ENCODE assay signal across 1 cellular context in the genomic region with DNA sequence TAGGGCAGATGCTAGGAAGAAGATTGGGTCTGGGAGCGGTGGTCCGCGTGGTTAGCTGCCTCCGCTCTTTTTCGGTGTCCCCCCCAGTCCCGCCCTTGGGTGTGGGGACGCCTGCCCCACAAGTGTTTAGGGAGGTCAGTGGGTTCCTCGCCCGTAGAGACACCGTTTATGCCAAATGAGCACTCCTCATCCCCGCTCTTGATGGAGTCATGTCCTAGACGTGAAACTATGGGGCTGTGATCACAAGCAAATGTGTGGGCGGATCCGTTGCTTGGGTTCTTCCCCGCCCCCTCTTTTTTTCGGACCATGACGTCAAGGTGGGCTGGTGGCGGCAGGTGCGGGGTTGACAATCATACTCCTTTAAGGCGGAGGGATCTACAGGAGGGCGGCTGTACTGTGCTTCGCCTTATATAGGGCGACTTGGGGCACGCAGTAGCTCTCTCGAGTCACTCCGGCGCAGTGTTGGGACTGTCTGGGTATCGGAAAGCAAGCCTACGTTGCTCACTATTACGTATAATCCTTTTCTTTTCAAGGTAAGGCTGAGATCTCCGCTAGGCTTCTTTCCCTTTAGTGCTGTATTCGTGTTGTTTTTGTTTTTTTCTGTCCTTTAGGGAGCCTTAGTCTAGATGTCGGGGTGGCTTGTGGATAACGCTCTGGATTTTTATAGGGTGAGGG.
A peak's percentile ranks its signal among the peaks of the same experiment; 100 is the strongest.
TF ChIP-seq lines count a peak whose summit lies in the region.

A gene (plus strand): TSS at position 439 of the 675 bp plus-strand sequence. CDS start 1,529 bp downstream, outside the sequence.

TF ChIP-seq in HepG2, 621 proteins besides CTCF, POLR2A, EP300 and RAD21 (continued from another document and continues in another):
- TF ChIP-seq, protein P1, sequence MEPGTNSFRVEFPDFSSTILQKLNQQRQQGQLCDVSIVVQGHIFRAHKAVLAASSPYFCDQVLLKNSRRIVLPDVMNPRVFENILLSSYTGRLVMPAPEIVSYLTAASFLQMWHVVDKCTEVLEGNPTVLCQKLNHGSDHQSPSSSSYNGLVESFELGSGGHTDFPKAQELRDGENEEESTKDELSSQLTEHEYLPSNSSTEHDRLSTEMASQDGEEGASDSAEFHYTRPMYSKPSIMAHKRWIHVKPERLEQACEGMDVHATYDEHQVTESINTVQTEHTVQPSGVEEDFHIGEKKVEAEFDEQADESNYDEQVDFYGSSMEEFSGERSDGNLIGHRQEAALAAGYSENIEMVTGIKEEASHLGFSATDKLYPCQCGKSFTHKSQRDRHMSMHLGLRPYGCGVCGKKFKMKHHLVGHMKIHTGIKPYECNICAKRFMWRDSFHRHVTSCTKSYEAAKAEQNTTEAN (CRISPR knock-in tag; conservative IDR thresholded peaks at IDR 0.05), result peak; percentile 73; the same call in 1 of the 2 replicates
- TF ChIP-seq, protein P2, sequence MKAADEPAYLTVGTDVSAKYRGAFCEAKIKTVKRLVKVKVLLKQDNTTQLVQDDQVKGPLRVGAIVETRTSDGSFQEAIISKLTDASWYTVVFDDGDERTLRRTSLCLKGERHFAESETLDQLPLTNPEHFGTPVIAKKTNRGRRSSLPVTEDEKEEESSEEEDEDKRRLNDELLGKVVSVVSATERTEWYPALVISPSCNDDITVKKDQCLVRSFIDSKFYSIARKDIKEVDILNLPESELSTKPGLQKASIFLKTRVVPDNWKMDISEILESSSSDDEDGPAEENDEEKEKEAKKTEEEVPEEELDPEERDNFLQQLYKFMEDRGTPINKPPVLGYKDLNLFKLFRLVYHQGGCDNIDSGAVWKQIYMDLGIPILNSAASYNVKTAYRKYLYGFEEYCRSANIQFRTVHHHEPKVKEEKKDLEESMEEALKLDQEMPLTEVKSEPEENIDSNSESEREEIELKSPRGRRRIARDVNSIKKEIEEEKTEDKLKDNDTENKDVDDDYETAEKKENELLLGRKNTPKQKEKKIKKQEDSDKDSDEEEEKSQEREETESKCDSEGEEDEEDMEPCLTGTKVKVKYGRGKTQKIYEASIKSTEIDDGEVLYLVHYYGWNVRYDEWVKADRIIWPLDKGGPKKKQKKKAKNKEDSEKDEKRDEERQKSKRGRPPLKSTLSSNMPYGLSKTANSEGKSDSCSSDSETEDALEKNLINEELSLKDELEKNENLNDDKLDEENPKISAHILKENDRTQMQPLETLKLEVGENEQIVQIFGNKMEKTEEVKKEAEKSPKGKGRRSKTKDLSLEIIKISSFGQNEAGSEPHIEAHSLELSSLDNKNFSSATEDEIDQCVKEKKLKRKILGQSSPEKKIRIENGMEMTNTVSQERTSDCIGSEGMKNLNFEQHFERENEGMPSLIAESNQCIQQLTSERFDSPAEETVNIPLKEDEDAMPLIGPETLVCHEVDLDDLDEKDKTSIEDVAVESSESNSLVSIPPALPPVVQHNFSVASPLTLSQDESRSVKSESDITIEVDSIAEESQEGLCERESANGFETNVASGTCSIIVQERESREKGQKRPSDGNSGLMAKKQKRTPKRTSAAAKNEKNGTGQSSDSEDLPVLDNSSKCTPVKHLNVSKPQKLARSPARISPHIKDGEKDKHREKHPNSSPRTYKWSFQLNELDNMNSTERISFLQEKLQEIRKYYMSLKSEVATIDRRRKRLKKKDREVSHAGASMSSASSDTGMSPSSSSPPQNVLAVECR (CRISPR knock-in tag; IDR thresholded peaks at IDR 0.05; ENCODE audit: borderline replicate concordance), result peak; percentile 62; the same call in 1 of the 2 replicates
- peak; percentile 66 for TF ChIP-seq ZNF12 (CRISPR knock-in tag; IDR thresholded peaks at IDR 0.05)
- peak; percentile 75; the same call in 1 of the 2 replicates for TF ChIP-seq TOPORS (CRISPR knock-in tag; IDR thresholded peaks at IDR 0.05)
- TF ChIP-seq KDM5B (CRISPR knock-in tag; IDR thresholded peaks at IDR 0.05; ENCODE audit: borderline replicate concordance), result no peak
- TF ChIP-seq, protein P3, sequence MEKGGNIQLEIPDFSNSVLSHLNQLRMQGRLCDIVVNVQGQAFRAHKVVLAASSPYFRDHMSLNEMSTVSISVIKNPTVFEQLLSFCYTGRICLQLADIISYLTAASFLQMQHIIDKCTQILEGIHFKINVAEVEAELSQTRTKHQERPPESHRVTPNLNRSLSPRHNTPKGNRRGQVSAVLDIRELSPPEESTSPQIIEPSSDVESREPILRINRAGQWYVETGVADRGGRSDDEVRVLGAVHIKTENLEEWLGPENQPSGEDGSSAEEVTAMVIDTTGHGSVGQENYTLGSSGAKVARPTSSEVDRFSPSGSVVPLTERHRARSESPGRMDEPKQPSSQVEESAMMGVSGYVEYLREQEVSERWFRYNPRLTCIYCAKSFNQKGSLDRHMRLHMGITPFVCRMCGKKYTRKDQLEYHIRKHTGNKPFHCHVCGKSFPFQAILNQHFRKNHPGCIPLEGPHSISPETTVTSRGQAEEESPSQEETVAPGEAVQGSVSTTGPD (CRISPR knock-in tag; IDR thresholded peaks at IDR 0.05), result no peak
- TF ChIP-seq, protein P4, sequence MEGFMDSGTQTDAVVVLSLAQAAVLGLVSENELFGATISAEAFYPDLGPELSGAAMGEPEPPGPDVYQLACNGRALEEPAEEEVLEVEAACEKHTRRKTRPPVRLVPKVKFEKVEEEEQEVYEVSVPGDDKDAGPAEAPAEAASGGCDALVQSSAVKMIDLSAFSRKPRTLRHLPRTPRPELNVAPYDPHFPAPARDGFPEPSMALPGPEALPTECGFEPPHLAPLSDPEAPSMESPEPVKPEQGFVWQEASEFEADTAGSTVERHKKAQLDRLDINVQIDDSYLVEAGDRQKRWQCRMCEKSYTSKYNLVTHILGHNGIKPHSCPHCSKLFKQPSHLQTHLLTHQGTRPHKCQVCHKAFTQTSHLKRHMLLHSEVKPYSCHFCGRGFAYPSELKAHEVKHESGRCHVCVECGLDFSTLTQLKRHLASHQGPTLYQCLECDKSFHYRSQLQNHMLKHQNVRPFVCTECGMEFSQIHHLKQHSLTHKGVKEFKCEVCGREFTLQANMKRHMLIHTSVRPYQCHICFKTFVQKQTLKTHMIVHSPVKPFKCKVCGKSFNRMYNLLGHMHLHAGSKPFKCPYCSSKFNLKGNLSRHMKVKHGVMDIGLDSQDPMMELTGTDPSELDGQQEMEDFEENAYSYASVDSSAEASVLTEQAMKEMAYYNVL (CRISPR knock-in tag; IDR thresholded peaks at IDR 0.05; ENCODE audit: borderline replicate concordance), result no peak
- TF ChIP-seq RBFOX2 (IDR thresholded peaks at IDR 0.05; ENCODE audit: low read depth, low read length), result peak; percentile 2; the same call in 1 of the 2 replicates
- no peak for TF ChIP-seq PAF1 (CRISPR knock-in tag; IDR thresholded peaks at IDR 0.05)
- TF ChIP-seq FOXK1 (CRISPR knock-in tag; IDR thresholded peaks at IDR 0.05; ENCODE audit: borderline replicate concordance, low read depth), result peak; percentile 68; the same call in 1 of the 2 replicates
- peak; percentile 79; the same call in 1 of the 2 replicates for TF ChIP-seq KLF12 (CRISPR knock-in tag; IDR thresholded peaks at IDR 0.05; ENCODE audit: borderline replicate concordance)
- TF ChIP-seq, protein P5, sequence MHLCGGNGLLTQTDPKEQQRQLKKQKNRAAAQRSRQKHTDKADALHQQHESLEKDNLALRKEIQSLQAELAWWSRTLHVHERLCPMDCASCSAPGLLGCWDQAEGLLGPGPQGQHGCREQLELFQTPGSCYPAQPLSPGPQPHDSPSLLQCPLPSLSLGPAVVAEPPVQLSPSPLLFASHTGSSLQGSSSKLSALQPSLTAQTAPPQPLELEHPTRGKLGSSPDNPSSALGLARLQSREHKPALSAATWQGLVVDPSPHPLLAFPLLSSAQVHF (CRISPR knock-in tag; IDR thresholded peaks at IDR 0.05), result no peak
- TF ChIP-seq, protein P6, sequence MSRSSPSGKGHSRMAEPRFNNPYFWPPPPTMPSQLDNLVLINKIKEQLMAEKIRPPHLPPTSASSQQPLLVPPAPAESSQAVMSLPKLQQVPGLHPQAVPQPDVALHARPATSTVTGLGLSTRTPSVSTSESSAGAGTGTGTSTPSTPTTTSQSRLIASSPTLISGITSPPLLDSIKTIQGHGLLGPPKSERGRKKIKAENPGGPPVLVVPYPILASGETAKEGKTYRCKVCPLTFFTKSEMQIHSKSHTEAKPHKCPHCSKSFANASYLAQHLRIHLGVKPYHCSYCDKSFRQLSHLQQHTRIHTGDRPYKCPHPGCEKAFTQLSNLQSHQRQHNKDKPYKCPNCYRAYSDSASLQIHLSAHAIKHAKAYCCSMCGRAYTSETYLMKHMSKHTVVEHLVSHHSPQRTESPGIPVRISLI (CRISPR knock-in tag; IDR thresholded peaks at IDR 0.05; ENCODE audit: borderline replicate concordance), result peak; percentile 71; the same call in 1 of the 2 replicates
- TF ChIP-seq, protein P7, sequence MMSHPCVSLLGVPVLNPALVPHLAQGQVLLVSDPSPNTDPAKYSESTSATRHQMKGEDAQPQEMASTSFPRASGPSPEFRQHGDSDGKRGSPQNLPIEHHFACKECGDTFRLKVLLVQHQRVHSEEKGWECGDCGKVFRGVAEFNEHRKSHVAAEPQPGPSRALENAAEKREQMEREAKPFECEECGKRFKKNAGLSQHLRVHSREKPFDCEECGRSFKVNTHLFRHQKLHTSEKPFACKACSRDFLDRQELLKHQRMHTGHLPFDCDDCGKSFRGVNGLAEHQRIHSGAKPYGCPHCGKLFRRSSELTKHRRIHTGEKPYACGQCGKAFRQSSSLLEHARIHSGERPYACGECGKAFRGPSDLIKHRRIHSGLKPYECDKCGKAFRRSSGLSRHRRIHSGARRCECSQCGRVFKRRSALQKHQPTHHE (CRISPR knock-in tag; IDR thresholded peaks at IDR 0.05; ENCODE audit: borderline replicate concordance), result peak; percentile 87
- TF ChIP-seq, protein P8, sequence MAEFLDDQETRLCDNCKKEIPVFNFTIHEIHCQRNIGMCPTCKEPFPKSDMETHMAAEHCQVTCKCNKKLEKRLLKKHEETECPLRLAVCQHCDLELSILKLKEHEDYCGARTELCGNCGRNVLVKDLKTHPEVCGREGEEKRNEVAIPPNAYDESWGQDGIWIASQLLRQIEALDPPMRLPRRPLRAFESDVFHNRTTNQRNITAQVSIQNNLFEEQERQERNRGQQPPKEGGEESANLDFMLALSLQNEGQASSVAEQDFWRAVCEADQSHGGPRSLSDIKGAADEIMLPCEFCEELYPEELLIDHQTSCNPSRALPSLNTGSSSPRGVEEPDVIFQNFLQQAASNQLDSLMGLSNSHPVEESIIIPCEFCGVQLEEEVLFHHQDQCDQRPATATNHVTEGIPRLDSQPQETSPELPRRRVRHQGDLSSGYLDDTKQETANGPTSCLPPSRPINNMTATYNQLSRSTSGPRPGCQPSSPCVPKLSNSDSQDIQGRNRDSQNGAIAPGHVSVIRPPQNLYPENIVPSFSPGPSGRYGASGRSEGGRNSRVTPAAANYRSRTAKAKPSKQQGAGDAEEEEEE (CRISPR knock-in tag; IDR thresholded peaks at IDR 0.05; ENCODE audit: borderline replicate concordance), result no peak
- TF ChIP-seq ZBTB7A (CRISPR knock-in tag; IDR thresholded peaks at IDR 0.05), result peak; percentile 60; the same call in 1 of the 2 replicates
- TF ChIP-seq, protein P9, sequence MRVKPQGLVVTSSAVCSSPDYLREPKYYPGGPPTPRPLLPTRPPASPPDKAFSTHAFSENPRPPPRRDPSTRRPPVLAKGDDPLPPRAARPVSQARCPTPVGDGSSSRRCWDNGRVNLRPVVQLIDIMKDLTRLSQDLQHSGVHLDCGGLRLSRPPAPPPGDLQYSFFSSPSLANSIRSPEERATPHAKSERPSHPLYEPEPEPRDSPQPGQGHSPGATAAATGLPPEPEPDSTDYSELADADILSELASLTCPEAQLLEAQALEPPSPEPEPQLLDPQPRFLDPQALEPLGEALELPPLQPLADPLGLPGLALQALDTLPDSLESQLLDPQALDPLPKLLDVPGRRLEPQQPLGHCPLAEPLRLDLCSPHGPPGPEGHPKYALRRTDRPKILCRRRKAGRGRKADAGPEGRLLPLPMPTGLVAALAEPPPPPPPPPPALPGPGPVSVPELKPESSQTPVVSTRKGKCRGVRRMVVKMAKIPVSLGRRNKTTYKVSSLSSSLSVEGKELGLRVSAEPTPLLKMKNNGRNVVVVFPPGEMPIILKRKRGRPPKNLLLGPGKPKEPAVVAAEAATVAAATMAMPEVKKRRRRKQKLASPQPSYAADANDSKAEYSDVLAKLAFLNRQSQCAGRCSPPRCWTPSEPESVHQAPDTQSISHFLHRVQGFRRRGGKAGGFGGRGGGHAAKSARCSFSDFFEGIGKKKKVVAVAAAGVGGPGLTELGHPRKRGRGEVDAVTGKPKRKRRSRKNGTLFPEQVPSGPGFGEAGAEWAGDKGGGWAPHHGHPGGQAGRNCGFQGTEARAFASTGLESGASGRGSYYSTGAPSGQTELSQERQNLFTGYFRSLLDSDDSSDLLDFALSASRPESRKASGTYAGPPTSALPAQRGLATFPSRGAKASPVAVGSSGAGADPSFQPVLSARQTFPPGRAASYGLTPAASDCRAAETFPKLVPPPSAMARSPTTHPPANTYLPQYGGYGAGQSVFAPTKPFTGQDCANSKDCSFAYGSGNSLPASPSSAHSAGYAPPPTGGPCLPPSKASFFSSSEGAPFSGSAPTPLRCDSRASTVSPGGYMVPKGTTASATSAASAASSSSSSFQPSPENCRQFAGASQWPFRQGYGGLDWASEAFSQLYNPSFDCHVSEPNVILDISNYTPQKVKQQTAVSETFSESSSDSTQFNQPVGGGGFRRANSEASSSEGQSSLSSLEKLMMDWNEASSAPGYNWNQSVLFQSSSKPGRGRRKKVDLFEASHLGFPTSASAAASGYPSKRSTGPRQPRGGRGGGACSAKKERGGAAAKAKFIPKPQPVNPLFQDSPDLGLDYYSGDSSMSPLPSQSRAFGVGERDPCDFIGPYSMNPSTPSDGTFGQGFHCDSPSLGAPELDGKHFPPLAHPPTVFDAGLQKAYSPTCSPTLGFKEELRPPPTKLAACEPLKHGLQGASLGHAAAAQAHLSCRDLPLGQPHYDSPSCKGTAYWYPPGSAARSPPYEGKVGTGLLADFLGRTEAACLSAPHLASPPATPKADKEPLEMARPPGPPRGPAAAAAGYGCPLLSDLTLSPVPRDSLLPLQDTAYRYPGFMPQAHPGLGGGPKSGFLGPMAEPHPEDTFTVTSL (CRISPR knock-in tag; IDR thresholded peaks at IDR 0.05; ENCODE audit: borderline replicate concordance), result no peak
- TF ChIP-seq THYN1 (CRISPR knock-in tag; IDR thresholded peaks at IDR 0.05; ENCODE audit: borderline replicate concordance, low read depth), result no peak
- peak; percentile 86 for TF ChIP-seq CREM (IDR thresholded peaks at IDR 0.05)
- TF ChIP-seq CREM (CRISPR knock-in tag; IDR thresholded peaks at IDR 0.05), result no peak
- TF ChIP-seq HDAC1 (CRISPR knock-in tag; IDR thresholded peaks at IDR 0.05), result peak; percentile 66
- no peak; the same call in 1 of the 2 replicates for TF ChIP-seq ZNF431 (CRISPR knock-in tag; IDR thresholded peaks at IDR 0.05; ENCODE audit: borderline replicate concordance, low read depth)
- TF ChIP-seq MTA1 (CRISPR knock-in tag; IDR thresholded peaks at IDR 0.05; ENCODE audit: borderline replicate concordance), result no peak
